In genomic region chr7:98066934-98067507, GRCh38 we compare ENCODE assay signal across 21 cellular contexts.
"Had no signal": no experiment of that assay in that cellular context is flagged by ENCODE, and none has a peak within 500 bp of the region (broad histone marks: within the 10 kb centered on the region; RNA-seq: fewer than 3 reads in every experiment).

No MANE protein-coding gene starts in this region.

- H3K4me3 Mint-ChIP-seq: activated CD4-positive, alpha-beta memory T cell treated with anti-CD3 and anti-CD28 coated beads for 36 hours; activated CD4-positive, alpha-beta T cell treated with anti-CD3 and anti-CD28 coated beads, Interleukin-2, amount 10 ng/mL, durations not matched to agents 7 days and 5 days; activated naive CD4-positive, alpha-beta T cell treated with anti-CD3 and anti-CD28 coated beads for 36 hours; activated naive CD8-positive, alpha-beta T cell; activated T-cell treated with anti-CD3 and anti-CD28 coated beads, Interleukin-2, amount 50 U/mL, for 4 hours; T-helper 1 cell treated with Interleukin-12 subunit alpha and Interleukin-12 subunit beta and Interleukin-4 antibody, amounts not matched to agents 30 μg/mL and 1 μg/mL, for 36 hours had no signal

- H3K27me3 ChIP-seq: brain microvascular endothelial cell, cardiac muscle cell had no signal

- H3K27ac Mint-ChIP-seq: activated CD4-positive, alpha-beta memory T cell treated with anti-CD3 and anti-CD28 coated beads for 36 hours; activated CD4-positive, alpha-beta T cell treated with anti-CD3 and anti-CD28 coated beads, Interleukin-2, amount 10 ng/mL, durations not matched to agents 7 days and 5 days; activated naive CD4-positive, alpha-beta T cell treated with anti-CD3 and anti-CD28 coated beads for 36 hours; activated naive CD8-positive, alpha-beta T cell; T-helper 1 cell treated with Interleukin-12 subunit alpha and Interleukin-12 subunit beta and Interleukin-4 antibody, amounts not matched to agents 30 μg/mL and 1 μg/mL, for 36 hours had no signal

- H3K9me3 Mint-ChIP-seq: activated CD4-positive, alpha-beta T cell treated with anti-CD3 and anti-CD28 coated beads, Interleukin-2, amount 10 ng/mL, durations not matched to agents 7 days and 5 days; activated naive CD4-positive, alpha-beta T cell treated with anti-CD3 and anti-CD28 coated beads for 36 hours; activated T-cell treated with anti-CD3 and anti-CD28 coated beads, Interleukin-2, amount 50 U/mL, for 4 hours; T-helper 1 cell treated with Interleukin-12 subunit alpha and Interleukin-12 subunit beta and Interleukin-4 antibody, amounts not matched to agents 30 μg/mL and 1 μg/mL, for 36 hours had no signal

- H3K4me1 Mint-ChIP-seq: activated CD4-positive, alpha-beta T cell treated with anti-CD3 and anti-CD28 coated beads, Interleukin-2, amount 10 ng/mL, durations not matched to agents 7 days and 5 days had no signal

- H3K36me3 ChIP-seq: brain microvascular endothelial cell, cardiac muscle cell had no signal

- H3K36me3 Mint-ChIP-seq: activated CD4-positive, alpha-beta memory T cell treated with anti-CD3 and anti-CD28 coated beads for 36 hours; activated naive CD8-positive, alpha-beta T cell had no signal

- H3K27me3 Mint-ChIP-seq: activated CD4-positive, alpha-beta T cell treated with anti-CD3 and anti-CD28 coated beads, Interleukin-2, amount 10 ng/mL, durations not matched to agents 7 days and 5 days had no signal

- DNase-seq: activated CD4-positive, alpha-beta memory T cell treated with anti-CD3 and anti-CD28 coated beads for 36 hours; activated CD4-positive, alpha-beta T cell treated with anti-CD3 and anti-CD28 coated beads, Interleukin-2, amount 10 ng/mL, durations not matched to agents 7 days and 5 days; activated CD4-positive, CD25-positive, alpha-beta regulatory T cell; activated CD8-positive, alpha-beta memory T cell treated with anti-CD3 and anti-CD28 coated beads for 24 hours; activated gamma-delta T cell; activated naive CD4-positive, alpha-beta T cell treated with anti-CD3 and anti-CD28 coated beads for 36 hours; activated T-cell treated with anti-CD3 and anti-CD28 coated beads, Interleukin-2, amount 50 U/mL, for 4 hours; brain microvascular endothelial cell; Kasumi-1; KBM-7; NCI-H1092; NCI-H1417 treated with DMSO at 0.1 percent for 48 hours; NCI-H1694; NCI-H2029; NCI-H446; NCI-H524; PC-3; SHP77 treated with DMSO at 0.1 percent for 48 hours had no signal

- H3K4me3 ChIP-seq: cardiac muscle cell had no signal
